18 cellular contexts compared by ENCODE assay signal in genomic region chr2:95050385-95051300, GRCh38. TPM values are rescaled to one million over a fixed set of nuclear protein-coding genes. Genes with fewer than 3 reads are reported as not detected.
DNase-seq lines count a peak whose midpoint lies in the region; ATAC-seq and TF ChIP-seq lines count a peak whose summit lies in the region.
"Had no signal": no experiment of that assay in that cellular context is flagged by ENCODE, and none has a peak within 500 bp of the region (broad histone marks: within the 10 kb centered on the region; RNA-seq: fewer than 3 reads in every experiment).

No MANE protein-coding gene starts in this region.

- WGBS in heart left ventricle, 4 donors, result 56 to 67% (median 59%) methylated on average over 7 of the region's 7 CpGs

- no peaks in the 10 kb centered on the region for H3K9me3 Mint-ChIP-seq in activated naive CD4-positive, alpha-beta T cell treated with anti-CD3 and anti-CD28 coated beads for 36 hours
- H3K9me3 Mint-ChIP-seq in activated naive CD8-positive, alpha-beta T cell treated with anti-CD3 and anti-CD28 coated beads, Interleukin-2, amount 10 ng/mL, durations not matched to agents 7 days and 5 days, result no peaks in the 10 kb centered on the region
- no peaks in the 10 kb centered on the region for H3K9me3 Mint-ChIP-seq in stimulated activated naive CD8-positive, alpha-beta T cell treated with anti-CD3 and anti-CD28 coated beads, Interleukin-15, amount 100 ng/mL, for 72 hours
- H3K9me3 Mint-ChIP-seq: IgD-negative memory B cell; stimulated activated memory B cell treated with anti-CD40 and anti-IgM and Interleukin-4, amounts not matched to agents 10 μg/mL and 1 μg/mL and 100 μg/mL, for 72 hours had no signal

- intact Hi-C loops in activated naive CD4-positive, alpha-beta T cell treated with anti-CD3 and anti-CD28 coated beads for 36 hours (cut with micrococcal nuclease), result loop anchor here (1.0 kb wide), 1 partner anchor 7 kb away; no protein-coding TSS in a partner anchor
- intact Hi-C loops in heart left ventricle (cut with DNase I), result no loop called here

- DNase-seq in activated naive CD4-positive, alpha-beta T cell treated with anti-CD3 and anti-CD28 coated beads for 36 hours, result no peak
- DNase-seq in activated naive CD4-positive, alpha-beta T cell treated with anti-CD3 and anti-CD28 coated beads, Interleukin-2, amount 50 U/mL, for 16 hours, result no peak
- DNase-seq in activated naive CD8-positive, alpha-beta T cell treated with anti-CD3 and anti-CD28 coated beads, Interleukin-2, amount 10 ng/mL, durations not matched to agents 7 days and 5 days, result peak; percentile 24
- DNase-seq in stimulated activated naive CD8-positive, alpha-beta T cell treated with anti-CD3 and anti-CD28 coated beads, Interleukin-15, amount 100 ng/mL, for 72 hours, result peak in 1 of 2 donors; percentile 59
- DNase-seq in cerebellar cortex (ENCODE audit: low spot score) (no peak), heart left ventricle (no peak)
- DNase-seq: brain microvascular endothelial cell, mesendoderm, NCI-H1092 treated with DMSO at 0.1 percent for 48 hours, NCI-H2171, nucleus accumbens had no signal

- no peaks in the 10 kb centered on the region for H3K4me1 ChIP-seq in heart left ventricle
- H3K4me1 ChIP-seq: vagina had no signal

- peak overlapping the region; percentile 11 for H3K27ac Mint-ChIP-seq in activated naive CD4-positive, alpha-beta T cell treated with anti-CD3 and anti-CD28 coated beads for 36 hours
- H3K27ac Mint-ChIP-seq in activated naive CD8-positive, alpha-beta T cell treated with anti-CD3 and anti-CD28 coated beads, Interleukin-2, amount 10 ng/mL, durations not matched to agents 7 days and 5 days, result peak overlapping the region; percentile 66
- H3K27ac Mint-ChIP-seq in stimulated activated naive CD8-positive, alpha-beta T cell treated with anti-CD3 and anti-CD28 coated beads, Interleukin-15, amount 100 ng/mL, for 72 hours, result peak overlapping the region; percentile 79 to 87
- H3K27ac Mint-ChIP-seq: IgD-negative memory B cell; stimulated activated memory B cell treated with anti-CD40 and anti-IgM and Interleukin-4, amounts not matched to agents 10 μg/mL and 1 μg/mL and 100 μg/mL, for 72 hours had no signal

- H3K4me1 Mint-ChIP-seq in activated naive CD4-positive, alpha-beta T cell treated with anti-CD3 and anti-CD28 coated beads for 36 hours (ENCODE audit: low read depth), result peaks cover 88% of the 10 kb centered on the region
- peaks cover 61% of the 10 kb centered on the region for H3K4me1 Mint-ChIP-seq in activated naive CD8-positive, alpha-beta T cell treated with anti-CD3 and anti-CD28 coated beads, Interleukin-2, amount 10 ng/mL, durations not matched to agents 7 days and 5 days
- H3K4me1 Mint-ChIP-seq in stimulated activated naive CD8-positive, alpha-beta T cell treated with anti-CD3 and anti-CD28 coated beads, Interleukin-15, amount 100 ng/mL, for 72 hours, result peaks cover 100% of the 10 kb centered on the region
- H3K4me1 Mint-ChIP-seq: stimulated activated memory B cell treated with anti-CD40 and anti-IgM and Interleukin-4, amounts not matched to agents 10 μg/mL and 1 μg/mL and 100 μg/mL, for 72 hours had no signal

- H3K27ac ChIP-seq in heart left ventricle, result no peak overlapping the region
- H3K27ac ChIP-seq: brain microvascular endothelial cell, vagina had no signal

- H3K4me3 ChIP-seq in heart left ventricle, result no peak overlapping the region
- H3K4me3 ChIP-seq: vagina had no signal

- POLR2A ChIA-PET in activated naive CD8-positive, alpha-beta T cell treated with anti-CD3 and anti-CD28 coated beads, Interleukin-2, amount 10 ng/mL, durations not matched to agents 7 days and 5 days (lab: Charles Lee), result interaction anchor here (1.4 to 5.4 kb wide), 2 partner anchors 11 to 24 kb away, joined by 5 to 49 read pairs; no protein-coding TSS in a partner anchor

- no peak for TF ChIP-seq POLR2A in heart left ventricle (IDR thresholded peaks at IDR 0.05)

- H3K27me3 Mint-ChIP-seq in activated naive CD4-positive, alpha-beta T cell treated with anti-CD3 and anti-CD28 coated beads for 36 hours (ENCODE audit: low read depth), result no peaks in the 10 kb centered on the region
- no peaks in the 10 kb centered on the region for H3K27me3 Mint-ChIP-seq in activated naive CD8-positive, alpha-beta T cell treated with anti-CD3 and anti-CD28 coated beads, Interleukin-2, amount 10 ng/mL, durations not matched to agents 7 days and 5 days
- H3K27me3 Mint-ChIP-seq in stimulated activated naive CD8-positive, alpha-beta T cell treated with anti-CD3 and anti-CD28 coated beads, Interleukin-15, amount 100 ng/mL, for 72 hours, result no peaks in the 10 kb centered on the region

- CTCF ChIA-PET in activated naive CD4-positive, alpha-beta T cell treated with anti-CD3 and anti-CD28 coated beads for 36 hours (lab: Charles Lee), result interaction anchor here (1.5 to 17.7 kb wide), 3 partner anchors 12 to 27 kb away, joined by 5 to 241 read pairs (median 137); partner anchors contain the start of gene MAL

- H3K36me3 ChIP-seq in heart left ventricle, result no peaks in the 10 kb centered on the region
- H3K36me3 ChIP-seq: brain microvascular endothelial cell, vagina had no signal

- H3K9me3 ChIP-seq in heart left ventricle, result no peaks in the 10 kb centered on the region
- H3K9me3 ChIP-seq: vagina had no signal

- peaks cover 0 to 5% (median 0%) of the 10 kb centered on the region in 9 donors for H3K27me3 ChIP-seq in heart left ventricle
- H3K27me3 ChIP-seq: brain microvascular endothelial cell, vagina had no signal

- H3K36me3 Mint-ChIP-seq in activated naive CD4-positive, alpha-beta T cell treated with anti-CD3 and anti-CD28 coated beads for 36 hours (ENCODE audit: low read depth), result peaks cover 5% of the 10 kb centered on the region
- peaks cover 50% of the 10 kb centered on the region for H3K36me3 Mint-ChIP-seq in activated naive CD8-positive, alpha-beta T cell treated with anti-CD3 and anti-CD28 coated beads, Interleukin-2, amount 10 ng/mL, durations not matched to agents 7 days and 5 days
- H3K36me3 Mint-ChIP-seq: IgD-negative memory B cell; stimulated activated memory B cell treated with anti-CD40 and anti-IgM and Interleukin-4, amounts not matched to agents 10 μg/mL and 1 μg/mL and 100 μg/mL, for 72 hours had no signal

- TF ChIP-seq CTCF in heart left ventricle (IDR thresholded peaks at IDR 0.05), result no peak

- ATAC-seq in HG02798 (IDR thresholded peaks at IDR 0.05; ENCODE audit: poor library complexity, unreplicated experiment) (peak; percentile 33), HG03039 (IDR thresholded peaks at IDR 0.05; ENCODE audit: unreplicated experiment) (no peak), heart left ventricle (no peak)
- no peak for ATAC-seq in activated naive CD8-positive, alpha-beta T cell treated with anti-CD3 and anti-CD28 coated beads, Interleukin-2, amount 10 ng/mL, durations not matched to agents 7 days and 5 days (ENCODE audit: low read depth)
- ATAC-seq in stimulated activated naive CD8-positive, alpha-beta T cell treated with anti-CD3 and anti-CD28 coated beads, Interleukin-15, amount 100 ng/mL, for 72 hours, result peak; percentile 65
- ATAC-seq: stimulated activated memory B cell treated with anti-CD40 and anti-IgM and Interleukin-4, amounts not matched to agents 10 μg/mL and 1 μg/mL and 100 μg/mL, for 72 hours had no signal

- no peak overlapping the region for H3K4me3 Mint-ChIP-seq in activated naive CD4-positive, alpha-beta T cell treated with anti-CD3 and anti-CD28 coated beads for 36 hours
- peak overlapping the region; percentile 15 for H3K4me3 Mint-ChIP-seq in activated naive CD8-positive, alpha-beta T cell treated with anti-CD3 and anti-CD28 coated beads, Interleukin-2, amount 10 ng/mL, durations not matched to agents 7 days and 5 days
- peak overlapping the region; percentile 75 to 76 for H3K4me3 Mint-ChIP-seq in stimulated activated naive CD8-positive, alpha-beta T cell treated with anti-CD3 and anti-CD28 coated beads, Interleukin-15, amount 100 ng/mL, for 72 hours
- H3K4me3 Mint-ChIP-seq: IgD-negative memory B cell; stimulated activated memory B cell treated with anti-CD40 and anti-IgM and Interleukin-4, amounts not matched to agents 10 μg/mL and 1 μg/mL and 100 μg/mL, for 72 hours had no signal

RNA-seq across cellular contexts. Expression of gene MAL, which starts 25.1 kb away (rescaled TPM):
- total RNA-seq in activated naive CD4-positive, alpha-beta T cell treated with anti-CD3 and anti-CD28 coated beads for 36 hours, result 10 to 100 TPM; 22.3 to 23.5 TPM
- 100 to 1,000 TPM; 174 to 184 TPM for total RNA-seq in activated naive CD8-positive, alpha-beta T cell treated with anti-CD3 and anti-CD28 coated beads, Interleukin-2, amount 10 ng/mL, durations not matched to agents 7 days and 5 days
- 10 to 100 TPM in 2 of 9 donors, 1 to 10 TPM in 6, under 1 TPM in 1; 0.97 to 12.7 (median 3.5) TPM for total RNA-seq in heart left ventricle
- 1 to 10 TPM; 2.3 to 8.4 TPM for polyA plus RNA-seq in heart left ventricle
- total RNA-seq: G401, RPMI7951 had no signal

Comparison
In these comparisons a context has a peak if more than half of its experiments do, and no peak if none do; other contexts are left out.
1. H3K27ac Mint-ChIP-seq: peak in every context shown above with its lines; median percentile 83 in stimulated activated naive CD8-positive, alpha-beta T cell treated with anti-CD3 and anti-CD28 coated beads, Interleukin-15, amount 100 ng/mL, for 72 hours; 66 in activated naive CD8-positive, alpha-beta T cell treated with anti-CD3 and anti-CD28 coated beads, Interleukin-2, amount 10 ng/mL, durations not matched to agents 7 days and 5 days; 11 in activated naive CD4-positive, alpha-beta T cell treated with anti-CD3 and anti-CD28 coated beads for 36 hours.
2. ATAC-seq: peak in HG02798 (single experiment) and stimulated activated naive CD8-positive, alpha-beta T cell treated with anti-CD3 and anti-CD28 coated beads, Interleukin-15, amount 100 ng/mL, for 72 hours (single experiment); none in activated naive CD8-positive, alpha-beta T cell treated with anti-CD3 and anti-CD28 coated beads, Interleukin-2, amount 10 ng/mL, durations not matched to agents 7 days and 5 days (single experiment), HG03039 (single experiment) and heart left ventricle (0 of 4).
3. RNA of gene MAL, which starts 25.1 kb away (total RNA-seq): 174 to 184 TPM in activated naive CD8-positive, alpha-beta T cell treated with anti-CD3 and anti-CD28 coated beads, Interleukin-2, amount 10 ng/mL, durations not matched to agents 7 days and 5 days; 22.3 to 23.5 TPM in activated naive CD4-positive, alpha-beta T cell treated with anti-CD3 and anti-CD28 coated beads for 36 hours and 0.97 to 12.7 TPM in heart left ventricle; every median in the first group is over 4 times any median in the second.